ENCODE assay signal across 8 cellular contexts in genomic region chr6:168865-169455, GRCh38.
A peak's percentile ranks its signal among the peaks of the same experiment; 100 is the strongest.
DNase-seq lines count a peak whose midpoint lies in the region; ATAC-seq, FAIRE-seq and TF ChIP-seq lines count a peak whose summit lies in the region.

No MANE protein-coding gene starts in this region.

- H3K27ac ChIP-seq in CD4-positive, alpha-beta memory T cell (ENCODE audit: low read depth, low read length) = no peak overlapping the region
- H3K27ac ChIP-seq in esophagus squamous epithelium (no peak overlapping the region), pancreas (no peak overlapping the region)

- H3K36me3 Mint-ChIP-seq in CD4-positive, alpha-beta memory T cell = no peaks in the 10 kb centered on the region

- no peak overlapping the region for H3K27ac Mint-ChIP-seq in CD4-positive, alpha-beta memory T cell

- POLR2A ChIA-PET in CD4-positive, alpha-beta memory T cell (lab: Charles Lee; ENCODE audit: partially characterized antibody) = no interaction called here

- FAIRE-seq in pancreas (lab: Jason Lieb, UNC) = peak; percentile 68

- no peak overlapping the region for H3K4me3 ChIP-seq in CD4-positive, alpha-beta memory T cell (ENCODE audit: low read length in 2 of 2)
- H3K4me3 ChIP-seq in esophagus squamous epithelium = no peak overlapping the region
- no peak overlapping the region for H3K4me3 ChIP-seq in pancreas

- no peaks in the 10 kb centered on the region for H3K4me1 ChIP-seq in CD4-positive, alpha-beta memory T cell (ENCODE audit: insufficient read depth, low read length)
- no peaks in the 10 kb centered on the region for H3K4me1 ChIP-seq in esophagus squamous epithelium
- no peaks in the 10 kb centered on the region for H3K4me1 ChIP-seq in pancreas

- CTCF ChIA-PET in CD4-positive, alpha-beta memory T cell (lab: Charles Lee; ENCODE audit: partially characterized antibody) = interaction anchor here (0.9 to 1.5 kb wide), 4 partner anchors 9 to 26 kb away, joined by 3 to 5 read pairs (median 4); no protein-coding TSS in a partner anchor

- WGBS in esophagus squamous epithelium, 2 donors = 30 to 32% methylated on average over 3 of the region's 3 CpGs
- WGBS in pancreas, 2 donors = 30 to 33% methylated on average over 3 of the region's 3 CpGs

- ATAC-seq in pancreas = peak; percentile 21 to 74 (median 64)
- no peak for ATAC-seq in HG02642 (IDR thresholded peaks at IDR 0.05; ENCODE audit: poor library complexity, unreplicated experiment)
- ATAC-seq in HG02884 (IDR thresholded peaks at IDR 0.05; ENCODE audit: unreplicated experiment) = no peak
- no peak for ATAC-seq in HG03565 (IDR thresholded peaks at IDR 0.05; ENCODE audit: unreplicated experiment)

- TF ChIP-seq CTCF in esophagus squamous epithelium (IDR thresholded peaks at IDR 0.05) (peak; percentile 39 to 60 (median 55)), pancreas (IDR thresholded peaks at IDR 0.05) (peak; percentile 27 to 55 (median 38))

- H3K4me3 Mint-ChIP-seq in CD4-positive, alpha-beta memory T cell = no peak overlapping the region

- H3K27me3 Mint-ChIP-seq in CD4-positive, alpha-beta memory T cell = peaks cover 4 to 7% of the 10 kb centered on the region in 2 donors

- H3K36me3 ChIP-seq in CD4-positive, alpha-beta memory T cell (ENCODE audit: insufficient read depth, low read length) = no peaks in the 10 kb centered on the region
- H3K36me3 ChIP-seq in esophagus squamous epithelium (no peaks in the 10 kb centered on the region), pancreas (no peaks in the 10 kb centered on the region)

- intact Hi-C loops in CD4-positive, alpha-beta memory T cell (cut with micrococcal nuclease) = no loop called here
- intact Hi-C loops in esophagus squamous epithelium (cut with DNase I) (no loop called here), pancreas (cut with DNase I) (no loop called here)

- no peaks in the 10 kb centered on the region for H3K4me1 Mint-ChIP-seq in CD4-positive, alpha-beta memory T cell

- TF ChIP-seq POLR2A in esophagus squamous epithelium (IDR thresholded peaks at IDR 0.05) = no peak

- H3K9me3 ChIP-seq in CD4-positive, alpha-beta memory T cell (ENCODE audit: control insufficient read depth in 1 of 2, low read length in 2 of 2) = no peaks in the 10 kb centered on the region
- H3K9me3 ChIP-seq in esophagus squamous epithelium (no peaks in the 10 kb centered on the region), pancreas (no peaks in the 10 kb centered on the region)

- peak in 4 of 5 donors; percentile 17 to 35 (median 26) for DNase-seq in CD4-positive, alpha-beta memory T cell
- peak; percentile 43 for DNase-seq in HT1080 (ENCODE audit: low read depth)
- DNase-seq in RKO (ENCODE audit: low spot score) = peak; percentile 67
- DNase-seq in esophagus squamous epithelium (lab: John Stamatoyannopoulos, UW) = no peak
- DNase-seq in pancreas = no peak

- no peaks in the 10 kb centered on the region for H3K27me3 ChIP-seq in CD4-positive, alpha-beta memory T cell (ENCODE audit: insufficient read depth, low read length)
- H3K27me3 ChIP-seq in esophagus squamous epithelium (peaks cover 0 to 20% (median 0%) of the 10 kb centered on the region in 4 donors), pancreas (no peaks in the 10 kb centered on the region)

- peaks cover 0 to 6% (median 2%) of the 10 kb centered on the region in 8 donors for H3K9me3 Mint-ChIP-seq in CD4-positive, alpha-beta memory T cell

Comparison
In these comparisons a context has a peak if more than half of its experiments do, and no peak if none do; other contexts are left out.
1. DNase-seq: peak in CD4-positive, alpha-beta memory T cell (4 of 5), HT1080 (single experiment) and RKO (single experiment); none in esophagus squamous epithelium (single experiment) and pancreas (0 of 6).
2. ATAC-seq: peak in pancreas (4 of 4); none in HG02642 (single experiment), HG02884 (single experiment) and HG03565 (single experiment).